17 cellular contexts compared by ENCODE assay signal in the genomic region with DNA sequence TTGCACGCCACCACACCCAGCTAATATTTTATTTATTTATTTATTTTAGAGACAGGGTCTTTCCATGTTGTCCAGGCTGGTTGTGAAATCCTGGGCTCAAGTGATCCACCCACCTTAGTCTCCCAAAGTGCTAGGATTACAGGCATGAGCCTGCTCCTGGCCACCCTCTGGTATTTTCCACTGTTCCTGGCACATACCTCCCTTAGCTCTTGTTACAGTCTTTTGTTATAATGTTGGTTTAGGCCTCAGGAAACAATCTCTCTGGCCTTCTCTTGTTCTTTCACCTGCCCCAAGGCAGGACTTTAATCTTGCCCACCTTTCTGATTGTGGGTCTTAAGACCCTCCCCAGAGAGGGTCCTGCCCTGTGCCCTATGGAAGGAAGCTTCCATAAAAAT. TPM values are rescaled to one million over a fixed set of nuclear protein-coding genes. Genes with fewer than 3 reads are reported as not detected.
DNase-seq lines count a peak whose midpoint lies in the region; ATAC-seq and TF ChIP-seq lines count a peak whose summit lies in the region.
"Had no signal": no experiment of that assay in that cellular context is flagged by ENCODE, and none has a peak within 500 bp of the region (broad histone marks: within the 10 kb centered on the region; RNA-seq: fewer than 3 reads in every experiment).

No MANE protein-coding gene starts in this region.

- no peak overlapping the region for H3K4me3 Mint-ChIP-seq in T-helper 1 cell treated with Interleukin-12 subunit alpha and Interleukin-12 subunit beta and Interleukin-4 antibody, amounts not matched to agents 30 μg/mL and 1 μg/mL, for 36 hours
- peak overlapping the region; percentile 60 for H3K4me3 Mint-ChIP-seq in CD8-positive, alpha-beta T cell
- peak overlapping the region; percentile 10 to 82 (median 62) for H3K4me3 Mint-ChIP-seq in naive thymus-derived CD8-positive, alpha-beta T cell

- H3K27me3 Mint-ChIP-seq in T-helper 1 cell treated with Interleukin-12 subunit alpha and Interleukin-12 subunit beta and Interleukin-4 antibody, amounts not matched to agents 30 μg/mL and 1 μg/mL, for 36 hours (ENCODE audit: low read depth): no peaks in the 10 kb centered on the region
- H3K27me3 Mint-ChIP-seq in CD8-positive, alpha-beta T cell (ENCODE audit: low read depth): no peaks in the 10 kb centered on the region
- no peaks in the 10 kb centered on the region for H3K27me3 Mint-ChIP-seq in naive thymus-derived CD8-positive, alpha-beta T cell
- H3K27me3 Mint-ChIP-seq: naive B cell had no signal

- no peak for DNase-seq in T-helper 1 cell
- DNase-seq in CD8-positive, alpha-beta T cell: no peak
- no peak for DNase-seq in RWPE1 (ENCODE audit: low spot score)
- no peak for DNase-seq in naive thymus-derived CD8-positive, alpha-beta T cell
- no peak for DNase-seq in NOMO-1 treated with DMSO at 0.1 percent for 48 hours (lab: John Stamatoyannopoulos, UW; ENCODE audit: unreplicated experiment)
- no peak for DNase-seq in NCI-H1092 treated with DMSO at 0.1 percent for 48 hours (lab: John Stamatoyannopoulos, UW)
- DNase-seq: activated CD4-positive, alpha-beta T cell treated with anti-CD3 and anti-CD28 coated beads, Interleukin-2, amount 50 U/mL, for 4 hours; activated effector memory CD4-positive, alpha-beta T cell treated with Interleukin-2 at 50 U/mL for 16 hours; body of pancreas; mammary epithelial cell; naive B cell; NCI-H1694; NCI-H510A had no signal

- peaks cover 14% of the 10 kb centered on the region for H3K36me3 Mint-ChIP-seq in T-helper 1 cell treated with Interleukin-12 subunit alpha and Interleukin-12 subunit beta and Interleukin-4 antibody, amounts not matched to agents 30 μg/mL and 1 μg/mL, for 36 hours (ENCODE audit: low read depth)
- H3K36me3 Mint-ChIP-seq in CD8-positive, alpha-beta T cell: peaks cover 11% of the 10 kb centered on the region
- no peaks in the 10 kb centered on the region for H3K36me3 Mint-ChIP-seq in naive thymus-derived CD8-positive, alpha-beta T cell
- H3K36me3 Mint-ChIP-seq: naive B cell had no signal

- no peak for ATAC-seq in CD8-positive, alpha-beta T cell
- no peak for ATAC-seq in naive thymus-derived CD8-positive, alpha-beta T cell
- ATAC-seq in GM18861 (IDR thresholded peaks at IDR 0.05; ENCODE audit: unreplicated experiment): no peak
- ATAC-seq: A549, body of pancreas had no signal

- no peaks in the 10 kb centered on the region for H3K27me3 ChIP-seq in CD8-positive, alpha-beta T cell (ENCODE audit: insufficient read depth, low read length)
- H3K27me3 ChIP-seq: body of pancreas, SJSA1 had no signal

- TF ChIP-seq CTCF in CD8-positive, alpha-beta T cell (IDR thresholded peaks at IDR 0.05): no peak
- no peak for TF ChIP-seq CTCF in RWPE1 (conservative IDR thresholded peaks at IDR 0.05; ENCODE audit: low read depth)

- H3K36me3 ChIP-seq in CD8-positive, alpha-beta T cell (ENCODE audit: insufficient read depth, low read length): no peaks in the 10 kb centered on the region

- POLR2A ChIA-PET in CD8-positive, alpha-beta T cell (lab: Charles Lee): interaction anchor here (0.7 to 1.1 kb wide), 4 partner anchors 14 to 105 kb away, joined by 3 read pairs; no protein-coding TSS in a partner anchor
- POLR2A ChIA-PET in RWPE1 (lab: Yijun Ruan, JAX; ENCODE audit: low non-redundant PET): no interaction called here
- POLR2A ChIA-PET in naive thymus-derived CD8-positive, alpha-beta T cell (lab: Charles Lee): interaction anchor here (0.8 to 9.4 kb wide), 10 partner anchors 9 to 71 kb away, joined by 3 to 188 read pairs (median 6); no protein-coding TSS in a partner anchor

- peaks cover 35% of the 10 kb centered on the region for H3K4me1 Mint-ChIP-seq in T-helper 1 cell treated with Interleukin-12 subunit alpha and Interleukin-12 subunit beta and Interleukin-4 antibody, amounts not matched to agents 30 μg/mL and 1 μg/mL, for 36 hours (ENCODE audit: low read depth)
- H3K4me1 Mint-ChIP-seq in CD8-positive, alpha-beta T cell (ENCODE audit: low read depth): peaks cover 59% of the 10 kb centered on the region
- peaks cover 17 to 72% (median 63%) of the 10 kb centered on the region in 4 donors for H3K4me1 Mint-ChIP-seq in naive thymus-derived CD8-positive, alpha-beta T cell

- peaks cover 76% of the 10 kb centered on the region for H3K4me1 ChIP-seq in CD8-positive, alpha-beta T cell (ENCODE audit: insufficient read depth, low read length)

- H3K9me3 ChIP-seq in CD8-positive, alpha-beta T cell (ENCODE audit: low read length): no peaks in the 10 kb centered on the region
- H3K9me3 ChIP-seq: A549, body of pancreas had no signal

- H3K27ac Mint-ChIP-seq in T-helper 1 cell treated with Interleukin-12 subunit alpha and Interleukin-12 subunit beta and Interleukin-4 antibody, amounts not matched to agents 30 μg/mL and 1 μg/mL, for 36 hours: peak overlapping the region; percentile 41
- peak overlapping the region; percentile 76 for H3K27ac Mint-ChIP-seq in CD8-positive, alpha-beta T cell
- H3K27ac Mint-ChIP-seq in naive thymus-derived CD8-positive, alpha-beta T cell: peak overlapping the region in 9 of 10 donors; percentile 79 to 91 (median 86)

- no peaks in the 10 kb centered on the region for H3K9me3 Mint-ChIP-seq in T-helper 1 cell treated with Interleukin-12 subunit alpha and Interleukin-12 subunit beta and Interleukin-4 antibody, amounts not matched to agents 30 μg/mL and 1 μg/mL, for 36 hours
- no peaks in the 10 kb centered on the region for H3K9me3 Mint-ChIP-seq in CD8-positive, alpha-beta T cell
- H3K9me3 Mint-ChIP-seq in naive thymus-derived CD8-positive, alpha-beta T cell: no peaks in the 10 kb centered on the region
- H3K9me3 Mint-ChIP-seq: naive B cell had no signal

- no peak overlapping the region for H3K27ac ChIP-seq in CD8-positive, alpha-beta T cell (ENCODE audit: low read depth, low read length)
- H3K27ac ChIP-seq in RWPE1: peak overlapping the region; percentile 32
- H3K27ac ChIP-seq: A549, body of pancreas, SJSA1 had no signal

- no peak overlapping the region for H3K4me3 ChIP-seq in CD8-positive, alpha-beta T cell (ENCODE audit: low read depth, low read length)
- H3K4me3 ChIP-seq: A549, body of pancreas, SJSA1 had no signal

- intact Hi-C loops in CD8-positive, alpha-beta T cell (cut with DNase I, micrococcal nuclease): loop anchor here in 1 of 2 experiments (10.0 kb wide), 1 partner anchor 531 kb away; no protein-coding TSS in a partner anchor

- CTCF ChIA-PET in CD8-positive, alpha-beta T cell (lab: Charles Lee): interaction anchor here (0.6 to 8.1 kb wide), 6 partner anchors 13 to 76 kb away, joined by 3 to 61 read pairs (median 3); no protein-coding TSS in a partner anchor
- CTCF ChIA-PET in RWPE1 (lab: Yijun Ruan, JAX): interaction anchor here (0.5 to 1.6 kb wide), 3 partner anchors 12 to 100 kb away, joined by 3 to 4 read pairs (median 3); no protein-coding TSS in a partner anchor

RNA-seq across cellular contexts. Expression of a gene that starts 3.6 kb away (rescaled TPM):
- 100 to 1,000 TPM; 475 to 490 TPM for total RNA-seq in CD8-positive, alpha-beta T cell
- total RNA-seq in naive thymus-derived CD8-positive, alpha-beta T cell: 100 to 1,000 TPM; 415 to 423 TPM
- 100 to 1,000 TPM; 220 to 320 (median 243) TPM for polyA plus RNA-seq in naive thymus-derived CD8-positive, alpha-beta T cell

RNA-seq across cellular contexts. Expression of a gene that starts 55.0 kb away (rescaled TPM):
- total RNA-seq in CD8-positive, alpha-beta T cell: 100 to 1,000 TPM; 755 to 805 TPM
- total RNA-seq in naive thymus-derived CD8-positive, alpha-beta T cell: 100 to 1,000 TPM; 151 to 156 TPM
- polyA plus RNA-seq in naive thymus-derived CD8-positive, alpha-beta T cell: 10 to 100 TPM; 27.5 to 45.1 (median 36.7) TPM

Comparison
In these comparisons a context has a peak if more than half of its experiments do, and no peak if none do; other contexts are left out.
1. RNA of a gene that starts 55.0 kb away (total RNA-seq): 755 to 805 TPM in CD8-positive, alpha-beta T cell; 151 to 156 TPM in naive thymus-derived CD8-positive, alpha-beta T cell; every median in the first group is over 4 times any median in the second.
2. Peak in every context shown above with its lines, with median percentiles within 50 percentile points of each other: H3K27ac Mint-ChIP-seq.